In genomic region chr15:52440414-52440813, GRCh38 we compare ENCODE assay signal across 10 cellular contexts.
A peak's percentile ranks its signal among the peaks of the same experiment; 100 is the strongest.
DNase-seq lines count a peak whose midpoint lies in the region; ATAC-seq and TF ChIP-seq lines count a peak whose summit lies in the region.
"Had no signal": no experiment of that assay in that cellular context is flagged by ENCODE, and none has a peak within 500 bp of the region (broad histone marks: within the 10 kb centered on the region; RNA-seq: fewer than 3 reads in every experiment).

No MANE protein-coding gene starts in this region.

- no peaks in the 10 kb centered on the region for H3K9me3 Mint-ChIP-seq in natural killer cell
- no peaks in the 10 kb centered on the region for H3K9me3 Mint-ChIP-seq in natural killer cell treated with Interleukin-12 subunit alpha and Interleukin-12 subunit beta and Interleukin-15 and Interleukin-18, amount 100 ng/mL, for 72 hours
- no peaks in the 10 kb centered on the region for H3K9me3 Mint-ChIP-seq in activated T-cell treated with anti-CD3 and anti-CD28 coated beads, Interleukin-2, amount 50 U/mL, for 24 hours

- intact Hi-C loops in natural killer cell (cut with micrococcal nuclease), result no loop called here

- peak overlapping the region; percentile 4 to 33 for H3K27ac Mint-ChIP-seq in natural killer cell
- peak overlapping the region in 1 of 2 donors; percentile 64 for H3K27ac Mint-ChIP-seq in natural killer cell treated with Interleukin-12 subunit alpha and Interleukin-12 subunit beta and Interleukin-15 and Interleukin-18, amount 100 ng/mL, for 72 hours
- peak overlapping the region; percentile 45 for H3K27ac Mint-ChIP-seq in activated T-cell treated with anti-CD3 and anti-CD28 coated beads, Interleukin-2, amount 50 U/mL, for 24 hours

- no peak for DNase-seq in natural killer cell
- no peak for DNase-seq in natural killer cell treated with Interleukin-12 subunit alpha and Interleukin-12 subunit beta and Interleukin-15 and Interleukin-18, amount 100 ng/mL, for 72 hours (ENCODE audit: low spot score)
- peak; percentile 37 for DNase-seq in activated T-cell treated with anti-CD3 and anti-CD28 coated beads, Interleukin-2, amount 50 U/mL, for 24 hours
- DNase-seq in kidney glomerular epithelial cell (lab: John Stamatoyannopoulos, UW), result peak; percentile 32
- no peak for DNase-seq in CD1c-positive myeloid dendritic cell (ENCODE audit: extremely low spot score)
- DNase-seq in NCI-H2081 (lab: John Stamatoyannopoulos, UW), result no peak
- DNase-seq: colonic mucosa, heart right ventricle had no signal

- no peaks in the 10 kb centered on the region for H3K27me3 Mint-ChIP-seq in natural killer cell (ENCODE audit: low read depth in 2 of 2)
- H3K27me3 Mint-ChIP-seq in natural killer cell treated with Interleukin-12 subunit alpha and Interleukin-12 subunit beta and Interleukin-15 and Interleukin-18, amount 100 ng/mL, for 72 hours, result no peaks in the 10 kb centered on the region
- H3K27me3 Mint-ChIP-seq in activated T-cell treated with anti-CD3 and anti-CD28 coated beads, Interleukin-2, amount 50 U/mL, for 24 hours, result no peaks in the 10 kb centered on the region

- TF ChIP-seq CTCF in natural killer cell (IDR thresholded peaks at IDR 0.05), result no peak

- H3K36me3 Mint-ChIP-seq in natural killer cell, result no peaks in the 10 kb centered on the region
- H3K36me3 Mint-ChIP-seq in natural killer cell treated with Interleukin-12 subunit alpha and Interleukin-12 subunit beta and Interleukin-15 and Interleukin-18, amount 100 ng/mL, for 72 hours, result no peaks in the 10 kb centered on the region
- no peaks in the 10 kb centered on the region for H3K36me3 Mint-ChIP-seq in activated T-cell treated with anti-CD3 and anti-CD28 coated beads, Interleukin-2, amount 50 U/mL, for 24 hours (ENCODE audit: low read depth)

- H3K4me1 Mint-ChIP-seq in natural killer cell, result peaks cover 44 to 47% of the 10 kb centered on the region in 2 donors
- H3K4me1 Mint-ChIP-seq in natural killer cell treated with Interleukin-12 subunit alpha and Interleukin-12 subunit beta and Interleukin-15 and Interleukin-18, amount 100 ng/mL, for 72 hours (ENCODE audit: low read depth in 2 of 2), result peaks cover 38 to 39% of the 10 kb centered on the region in 2 donors
- H3K4me1 Mint-ChIP-seq in activated T-cell treated with anti-CD3 and anti-CD28 coated beads, Interleukin-2, amount 50 U/mL, for 24 hours (ENCODE audit: low read depth), result peaks cover 57% of the 10 kb centered on the region

- H3K4me3 Mint-ChIP-seq in natural killer cell, result no peak overlapping the region
- H3K4me3 Mint-ChIP-seq in natural killer cell treated with Interleukin-12 subunit alpha and Interleukin-12 subunit beta and Interleukin-15 and Interleukin-18, amount 100 ng/mL, for 72 hours, result no peak overlapping the region
- no peak overlapping the region for H3K4me3 Mint-ChIP-seq in activated T-cell treated with anti-CD3 and anti-CD28 coated beads, Interleukin-2, amount 50 U/mL, for 24 hours

- no peak for ATAC-seq in natural killer cell
- ATAC-seq in natural killer cell treated with Interleukin-12 subunit alpha and Interleukin-12 subunit beta and Interleukin-15 and Interleukin-18, amount 100 ng/mL, for 72 hours, result no peak
- no peak for ATAC-seq in GM19328 (IDR thresholded peaks at IDR 0.05; ENCODE audit: unreplicated experiment)
- ATAC-seq in GM18868 (IDR thresholded peaks at IDR 0.05; ENCODE audit: unreplicated experiment), result no peak

Comparison
In these comparisons a context has a peak if more than half of its experiments do, and no peak if none do; other contexts are left out.
1. DNase-seq: peak in activated T-cell treated with anti-CD3 and anti-CD28 coated beads, Interleukin-2, amount 50 U/mL, for 24 hours (single experiment) and kidney glomerular epithelial cell (single experiment); none in natural killer cell (single experiment), natural killer cell treated with Interleukin-12 subunit alpha and Interleukin-12 subunit beta and Interleukin-15 and Interleukin-18, amount 100 ng/mL, for 72 hours (single experiment), CD1c-positive myeloid dendritic cell (single experiment) and NCI-H2081 (0 of 2).